In genomic region chr22:45627489-45628233, GRCh38 we compare ENCODE assay signal across 25 cellular contexts.
"Had no signal": no experiment of that assay in that cellular context is flagged by ENCODE, and none has a peak within 500 bp of the region (broad histone marks: within the 10 kb centered on the region; RNA-seq: fewer than 3 reads in every experiment).

No MANE protein-coding gene starts in this region.

- H3K4me2 ChIP-seq: neural progenitor cell had no signal

- H3K4me1 Mint-ChIP-seq: activated naive CD4-positive, alpha-beta T cell treated with anti-CD3 and anti-CD28 coated beads, Interleukin-2, amount 50 U/mL, for 24 hours; central memory CD8-positive, alpha-beta T cell; memory B cell; naive B cell had no signal

- ATAC-seq: gastrocnemius medialis, heart left ventricle, left ventricle myocardium superior had no signal

- H3K36me3 ChIP-seq: ascending aorta, gastrocnemius medialis, heart left ventricle, neural progenitor cell, prostate gland, right atrium auricular region, stomach, WERI-Rb-1 had no signal

- H3K4me3 ChIP-seq: ascending aorta, gastrocnemius medialis, heart left ventricle, mucosa of descending colon, neural progenitor cell, prostate gland, right atrium auricular region, stomach had no signal

- H3K27ac Mint-ChIP-seq: activated naive CD4-positive, alpha-beta T cell treated with anti-CD3 and anti-CD28 coated beads, Interleukin-2, amount 50 U/mL, for 24 hours; memory B cell; naive B cell; neural progenitor cell had no signal

- H3K4me1 ChIP-seq: ascending aorta, gastrocnemius medialis, prostate gland, right atrium auricular region had no signal

- H3K4me3 Mint-ChIP-seq: activated naive CD4-positive, alpha-beta T cell treated with anti-CD3 and anti-CD28 coated beads, Interleukin-2, amount 50 U/mL, for 24 hours; central memory CD8-positive, alpha-beta T cell; memory B cell; naive B cell; neural progenitor cell had no signal

- DNase-seq: activated CD4-positive, alpha-beta T cell treated with anti-CD3 and anti-CD28 coated beads for 1 hour; activated CD8-positive, alpha-beta memory T cell treated with anti-CD3 and anti-CD28 coated beads for 24 hours; activated CD8-positive, alpha-beta memory T cell treated with anti-CD3 and anti-CD28 coated beads, Interleukin-2, amount 50 U/mL, for 48 hours; activated gamma-delta T cell; activated T-cell treated with anti-CD3 and anti-CD28 coated beads, Interleukin-2, amount 50 U/mL, for 48 hours; cortex of kidney; erythroblast; gastrocnemius medialis; heart left ventricle; kidney; left ventricle myocardium superior; naive B cell; stimulated activated CD4-positive, alpha-beta T cell treated with anti-CD3 and anti-CD28 coated beads, Interleukin-15, amount 100 ng/mL, for 24 hours; stimulated activated CD4-positive, alpha-beta T cell treated with anti-CD3 and anti-CD28 coated beads, Interleukin-2, amount 100 ng/mL, for 48 hours; stomach; T1000; WERI-Rb-1 had no signal

- H3K27me3 ChIP-seq: ascending aorta, right atrium auricular region had no signal

- H2AFZ ChIP-seq: neural progenitor cell had no signal

- H3K9me3 Mint-ChIP-seq: activated naive CD4-positive, alpha-beta T cell treated with anti-CD3 and anti-CD28 coated beads, Interleukin-2, amount 50 U/mL, for 24 hours; neural progenitor cell had no signal

- H3K9me3 ChIP-seq: ascending aorta, gastrocnemius medialis, heart left ventricle, mucosa of descending colon, prostate gland, right atrium auricular region, stomach had no signal

- H3K36me3 Mint-ChIP-seq: activated naive CD4-positive, alpha-beta T cell treated with anti-CD3 and anti-CD28 coated beads, Interleukin-2, amount 50 U/mL, for 24 hours; memory B cell; neural progenitor cell had no signal

- H3K9ac ChIP-seq: neural progenitor cell had no signal

- H3K27ac ChIP-seq: ascending aorta, gastrocnemius medialis, heart left ventricle, neural progenitor cell, right atrium auricular region, stomach, WERI-Rb-1 had no signal
